ENCODE assay signal across 16 cellular contexts in the genomic region with DNA sequence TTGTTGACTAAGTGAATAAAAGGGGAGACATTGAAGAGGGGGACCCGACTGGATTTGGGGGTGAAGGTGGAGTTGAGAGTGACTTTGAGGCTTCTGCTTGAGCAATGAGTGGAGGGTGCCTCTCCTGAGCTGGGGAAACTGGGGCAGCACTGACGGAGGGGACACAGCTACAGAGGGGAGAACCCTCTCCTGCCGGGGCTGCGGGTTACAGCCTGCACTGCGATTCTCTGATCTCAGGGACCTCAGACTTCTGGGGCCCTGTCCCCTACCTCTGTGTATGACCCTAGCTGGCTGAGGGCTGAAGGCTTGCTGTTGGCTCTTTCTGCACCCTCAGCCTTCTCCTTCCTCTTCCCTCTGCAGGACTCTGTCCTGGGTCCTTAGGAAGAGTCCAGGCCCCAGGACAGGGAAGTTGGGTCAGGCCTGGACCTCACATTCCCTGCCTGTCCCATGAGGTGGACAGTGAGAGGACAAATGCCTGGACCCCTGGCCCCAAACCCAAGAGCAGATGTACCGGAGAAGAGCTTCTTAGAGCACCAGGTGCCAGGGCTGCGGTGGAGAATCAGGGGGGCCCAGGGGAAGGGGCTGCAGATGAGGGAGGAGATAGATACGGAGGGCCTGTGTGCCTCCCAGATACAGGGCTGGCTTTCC. TPM values are rescaled to one million over a fixed set of nuclear protein-coding genes. Genes with fewer than 3 reads are reported as not detected.
DNase-seq lines count a peak whose midpoint lies in the region; ATAC-seq and TF ChIP-seq lines count a peak whose summit lies in the region.
"Had no signal": no experiment of that assay in that cellular context is flagged by ENCODE, and none has a peak within 500 bp of the region (broad histone marks: within the 10 kb centered on the region; RNA-seq: fewer than 3 reads in every experiment).

No MANE protein-coding gene starts in this region.

- H3K9me3 Mint-ChIP-seq in activated CD4-positive, alpha-beta T cell treated with anti-CD3 and anti-CD28 coated beads, Interleukin-2, amount 10 ng/mL, durations not matched to agents 24 days and 14 days, result no peaks in the 10 kb centered on the region
- no peaks in the 10 kb centered on the region for H3K9me3 Mint-ChIP-seq in CD8-positive, alpha-beta memory T cell
- no peaks in the 10 kb centered on the region for H3K9me3 Mint-ChIP-seq in effector memory CD8-positive, alpha-beta T cell
- H3K9me3 Mint-ChIP-seq: CD4-positive, alpha-beta T cell; neural crest cell had no signal

- no peaks in the 10 kb centered on the region for H3K27me3 ChIP-seq in CD8-positive, alpha-beta memory T cell (ENCODE audit: insufficient read depth, low read length, poor library complexity, severe bottlenecking)
- no peaks in the 10 kb centered on the region for H3K27me3 ChIP-seq in parathyroid adenoma (ENCODE audit: control insufficient read depth, insufficient read depth, low read length)
- H3K27me3 ChIP-seq: right lobe of liver had no signal

- H3K27ac Mint-ChIP-seq in activated CD4-positive, alpha-beta T cell treated with anti-CD3 and anti-CD28 coated beads, Interleukin-2, amount 10 ng/mL, durations not matched to agents 24 days and 14 days, result no peak overlapping the region
- H3K27ac Mint-ChIP-seq in CD8-positive, alpha-beta memory T cell, result peak overlapping the region in 5 of 8 donors; percentile 60 to 92 (median 70)
- H3K27ac Mint-ChIP-seq in effector memory CD8-positive, alpha-beta T cell, result peak overlapping the region; percentile 54 to 89
- H3K27ac Mint-ChIP-seq: CD4-positive, alpha-beta T cell had no signal

- no peaks in the 10 kb centered on the region for H3K36me3 ChIP-seq in CD8-positive, alpha-beta memory T cell (ENCODE audit: insufficient read depth, low read length)
- H3K36me3 ChIP-seq in parathyroid adenoma (ENCODE audit: control insufficient read depth, insufficient read depth, low read length), result no peaks in the 10 kb centered on the region
- H3K36me3 ChIP-seq: adrenal gland, right lobe of liver, suprapubic skin, WERI-Rb-1 had no signal

- DNase-seq in activated CD4-positive, alpha-beta T cell treated with anti-CD3 and anti-CD28 coated beads, Interleukin-2, amount 10 ng/mL, durations not matched to agents 24 days and 14 days, result no peak
- DNase-seq in activated CD4-positive, alpha-beta T cell treated with anti-CD3 and anti-CD28 coated beads for 1 hour, result no peak
- DNase-seq in CD8-positive, alpha-beta memory T cell, result no peak
- no peak for DNase-seq in effector memory CD8-positive, alpha-beta T cell
- DNase-seq in stimulated activated CD4-positive, alpha-beta T cell treated with anti-CD3 and anti-CD28 coated beads, Interleukin-4, amount 100 ng/mL, for 4 hours, result no peak
- DNase-seq: NCI-H510A treated with DMSO at 0.1 percent for 48 hours had no signal

- H3K4me2 ChIP-seq in parathyroid adenoma (ENCODE audit: low read length), result no peak overlapping the region

- H3K9ac ChIP-seq in parathyroid adenoma, result no peak overlapping the region

- no peak overlapping the region for H3K27ac ChIP-seq in CD8-positive, alpha-beta memory T cell (ENCODE audit: low read depth, low read length)
- peak overlapping the region; percentile 27 for H3K27ac ChIP-seq in parathyroid adenoma
- H3K27ac ChIP-seq: adrenal gland, right lobe of liver, suprapubic skin, WERI-Rb-1 had no signal

- no peaks in the 10 kb centered on the region for H3K9me3 ChIP-seq in CD8-positive, alpha-beta memory T cell (ENCODE audit: low read length)
- H3K9me3 ChIP-seq in parathyroid adenoma (ENCODE audit: control insufficient read depth, low read length), result no peaks in the 10 kb centered on the region
- H3K9me3 ChIP-seq: adrenal gland, right lobe of liver, suprapubic skin had no signal

- H3K36me3 Mint-ChIP-seq in activated CD4-positive, alpha-beta T cell treated with anti-CD3 and anti-CD28 coated beads, Interleukin-2, amount 10 ng/mL, durations not matched to agents 24 days and 14 days (ENCODE audit: low read depth), result no peaks in the 10 kb centered on the region
- H3K36me3 Mint-ChIP-seq in CD8-positive, alpha-beta memory T cell, result no peaks in the 10 kb centered on the region
- peaks cover 17% of the 10 kb centered on the region for H3K36me3 Mint-ChIP-seq in effector memory CD8-positive, alpha-beta T cell (ENCODE audit: insufficient read depth)
- H3K36me3 Mint-ChIP-seq: brain had no signal

- no peaks in the 10 kb centered on the region for H3K4me1 ChIP-seq in CD8-positive, alpha-beta memory T cell (ENCODE audit: insufficient read depth, low read length)
- peaks cover 11% of the 10 kb centered on the region for H3K4me1 ChIP-seq in parathyroid adenoma
- H3K4me1 ChIP-seq: adrenal gland, right lobe of liver, suprapubic skin had no signal

- CTCF ChIA-PET in CD8-positive, alpha-beta memory T cell (lab: Charles Lee), result interaction anchor here (2.1 to 7.3 kb wide), 2 partner anchors 13 to 136 kb away, joined by 9 to 186 read pairs; no protein-coding TSS in a partner anchor

- H3K79me2 ChIP-seq in parathyroid adenoma, result no peaks in the 10 kb centered on the region

- H3K4me1 Mint-ChIP-seq in activated CD4-positive, alpha-beta T cell treated with anti-CD3 and anti-CD28 coated beads, Interleukin-2, amount 10 ng/mL, durations not matched to agents 24 days and 14 days, result peaks cover 2% of the 10 kb centered on the region
- peaks cover 0 to 6% (median 0%) of the 10 kb centered on the region in 3 donors for H3K4me1 Mint-ChIP-seq in CD8-positive, alpha-beta memory T cell
- H3K4me1 Mint-ChIP-seq in effector memory CD8-positive, alpha-beta T cell (ENCODE audit: low read depth in 2 of 2), result peaks cover 2 to 5% of the 10 kb centered on the region in 2 donors

- intact Hi-C loops in activated CD4-positive, alpha-beta T cell treated with anti-CD3 and anti-CD28 coated beads, Interleukin-2, amount 10 ng/mL, durations not matched to agents 24 days and 14 days (cut with micrococcal nuclease), result loop anchor here (5.0 kb wide), 3 partner anchors 37 to 392 kb away; no protein-coding TSS in a partner anchor

- H3K4me3 Mint-ChIP-seq in activated CD4-positive, alpha-beta T cell treated with anti-CD3 and anti-CD28 coated beads, Interleukin-2, amount 10 ng/mL, durations not matched to agents 24 days and 14 days, result peak overlapping the region; percentile 8
- H3K4me3 Mint-ChIP-seq in CD8-positive, alpha-beta memory T cell, result peak overlapping the region in 1 of 7 donors; percentile 79
- H3K4me3 Mint-ChIP-seq in effector memory CD8-positive, alpha-beta T cell, result peak overlapping the region; percentile 33 to 57
- H3K4me3 Mint-ChIP-seq: brain; CD4-positive, alpha-beta T cell; neural crest cell had no signal

- H3K4me3 ChIP-seq in CD8-positive, alpha-beta memory T cell (ENCODE audit: low read length), result no peak overlapping the region
- no peak overlapping the region for H3K4me3 ChIP-seq in parathyroid adenoma (ENCODE audit: low read depth, low read length)
- H3K4me3 ChIP-seq: adrenal gland, right lobe of liver, suprapubic skin had no signal

- H2AFZ ChIP-seq in parathyroid adenoma, result peak overlapping the region; percentile 55

- H3K27me3 Mint-ChIP-seq in activated CD4-positive, alpha-beta T cell treated with anti-CD3 and anti-CD28 coated beads, Interleukin-2, amount 10 ng/mL, durations not matched to agents 24 days and 14 days, result peaks cover 1% of the 10 kb centered on the region
- H3K27me3 Mint-ChIP-seq in CD8-positive, alpha-beta memory T cell, result peaks cover 4 to 9% of the 10 kb centered on the region in 2 donors
- peaks cover 11 to 17% of the 10 kb centered on the region in 2 donors for H3K27me3 Mint-ChIP-seq in effector memory CD8-positive, alpha-beta T cell

- TF ChIP-seq CTCF in parathyroid adenoma (IDR thresholded peaks at IDR 0.05), result no peak

- ATAC-seq in effector memory CD8-positive, alpha-beta T cell (replicated peaks), result no peak
- ATAC-seq in GM18909 (IDR thresholded peaks at IDR 0.05; ENCODE audit: poor library complexity, unreplicated experiment), result no peak
- ATAC-seq in HG03095 (IDR thresholded peaks at IDR 0.05; ENCODE audit: unreplicated experiment), result no peak

- POLR2A ChIA-PET in CD8-positive, alpha-beta memory T cell (lab: Charles Lee), result no interaction called here

RNA-seq across cellular contexts. Expression of a gene that starts 13.7 kb away (rescaled TPM):
- total RNA-seq in activated CD4-positive, alpha-beta T cell treated with anti-CD3 and anti-CD28 coated beads, Interleukin-2, amount 10 ng/mL, durations not matched to agents 24 days and 14 days, result 13.3 and 15.4 TPM in 2 replicates
- total RNA-seq in CD8-positive, alpha-beta memory T cell, result 10 to 100 TPM; 13.3 to 15.0 TPM
- 14.9 TPM for polyA plus RNA-seq in CD8-positive, alpha-beta memory T cell

RNA-seq across cellular contexts. Expression of a gene that starts 51.5 kb away (rescaled TPM):
- total RNA-seq in activated CD4-positive, alpha-beta T cell treated with anti-CD3 and anti-CD28 coated beads, Interleukin-2, amount 10 ng/mL, durations not matched to agents 24 days and 14 days, result not detected in 2 replicates
- not detected for total RNA-seq in CD8-positive, alpha-beta memory T cell
- polyA plus RNA-seq in CD8-positive, alpha-beta memory T cell, result not detected
- total RNA-seq: CD4-positive, alpha-beta T cell; neural crest cell had no signal
